In genomic region chr4:20754091-20754490, GRCh38 we compare ENCODE assay signal across 21 cellular contexts.
"Had no signal": no experiment of that assay in that cellular context is flagged by ENCODE, and none has a peak within 500 bp of the region (broad histone marks: within the 10 kb centered on the region; RNA-seq: fewer than 3 reads in every experiment).

No MANE protein-coding gene starts in this region.

- DNase-seq: islet precursor cell; left ventricle myocardium inferior; midbrain; mucosa of descending colon; naive thymus-derived CD4-positive, alpha-beta T cell; nucleus accumbens; pancreas; right lobe of liver; stimulated activated CD4-positive, alpha-beta T cell treated with anti-CD3 and anti-CD28 coated beads, Interleukin-1b, Interleukin-23, amount 100 ng/mL, for 48 hours; stimulated activated CD4-positive, alpha-beta T cell treated with anti-CD3 and anti-CD28 coated beads, Interleukin-2, amount 100 ng/mL, for 48 hours; stimulated activated CD4-positive, alpha-beta T cell treated with anti-CD3 and anti-CD28 coated beads, Interleukin-4, amount 100 ng/mL, for 4 hours; stimulated activated CD8-positive, alpha-beta memory T cell treated with anti-CD3 and anti-CD28 coated beads, Interleukin-4, amount 100 ng/mL, for 48 hours; stimulated activated naive CD4-positive, alpha-beta T cell treated with Interleukin-2 at 50 U/mL for 16 hours; stimulated activated naive CD8-positive, alpha-beta T cell treated with anti-CD3 and anti-CD28 coated beads, Interleukin-15, amount 100 ng/mL, for 72 hours; substantia nigra; uterus had no signal

- ATAC-seq: mucosa of descending colon; naive thymus-derived CD4-positive, alpha-beta T cell; pancreas; right lobe of liver; stimulated activated memory B cell treated with anti-CD40 and anti-IgM and Interleukin-4, amounts not matched to agents 10 μg/mL and 1 μg/mL and 100 μg/mL, for 72 hours; stimulated activated naive CD8-positive, alpha-beta T cell treated with anti-CD3 and anti-CD28 coated beads, Interleukin-15, amount 100 ng/mL, for 72 hours had no signal

- H3K9me3 ChIP-seq: left ventricle myocardium inferior, mucosa of descending colon, pancreas, right atrium auricular region, right lobe of liver, tibial nerve, uterus had no signal

- H3K27me3 ChIP-seq: pancreas, right atrium auricular region, right lobe of liver, tibial nerve, uterus had no signal

- H3K4me1 ChIP-seq: left ventricle myocardium inferior, pancreas, right atrium auricular region, right lobe of liver, tibial nerve, uterus had no signal

- H3K4me3 ChIP-seq: left ventricle myocardium inferior, lung, mucosa of descending colon, pancreas, right atrium auricular region, right lobe of liver, smooth muscle cell, tibial nerve, uterus had no signal

- H3K27ac ChIP-seq: left ventricle myocardium inferior, pancreas, right atrium auricular region, right lobe of liver, tibial nerve, uterus had no signal

- FAIRE-seq: pancreas had no signal

- H3K36me3 ChIP-seq: pancreas, right atrium auricular region, right lobe of liver, uterus had no signal
